Comparison of ENCODE assay signal across 1 cellular context in genomic region chr10:60825520-60825919, GRCh38.
A peak's percentile ranks its signal among the peaks of the same experiment; 100 is the strongest.
TF ChIP-seq lines count a peak whose summit lies in the region.

No MANE protein-coding gene starts in this region.

TF ChIP-seq in K562, 482 proteins besides CTCF, POLR2A, EP300 and RAD21 (continued from another document):
- TF ChIP-seq ID3 (CRISPR knock-in tag; IDR thresholded peaks at IDR 0.05) (no peak), ID3 (tag; IDR thresholded peaks at IDR 0.05) (peak; percentile 54; the same call in 1 of the 2 replicates), E2F4 (CRISPR knock-in tag; IDR thresholded peaks at IDR 0.05; ENCODE audit: low read depth) (no peak), ZNF143 (CRISPR knock-in tag; IDR thresholded peaks at IDR 0.05) (no peak), ZNF311 (CRISPR knock-in tag; IDR thresholded peaks at IDR 0.05) (0 out of 2 replicates have a peak, but pooled peaks have one; percentile 38), NR2C1 (IDR thresholded peaks at IDR 0.05) (no peak), NR2C1 (tag; IDR thresholded peaks at IDR 0.05) (0 out of 2 replicates have a peak, but pooled peaks have one; percentile 11)
